Comparison of ENCODE assay signal across 11 cellular contexts in genomic region chr16:83137894-83138293, GRCh38.
DNase-seq lines count a peak whose midpoint lies in the region; ATAC-seq and TF ChIP-seq lines count a peak whose summit lies in the region.
"Had no signal": no experiment of that assay in that cellular context is flagged by ENCODE, and none has a peak within 500 bp of the region (broad histone marks: within the 10 kb centered on the region; RNA-seq: fewer than 3 reads in every experiment).

No MANE protein-coding gene starts in this region.

- peaks cover 16 to 54% (median 46%) of the 10 kb centered on the region in 10 experiments; a peak in 18 of 20 replicates for H3K4me1 ChIP-seq in BLaER1 treated with 17β-estradiol and CSF1 and Interleukin-3, amounts not matched to agents 10 nM and 100 nM
- H3K4me1 ChIP-seq in Karpas-422 (ENCODE audit: low read length): peaks cover 49% of the 10 kb centered on the region

- H3K79me2 ChIP-seq in Karpas-422 (ENCODE audit: low read length): no peaks in the 10 kb centered on the region

- H3K27ac Mint-ChIP-seq in chondrocyte (ENCODE audit: unreplicated experiment) (peak overlapping the region; percentile 78), osteocyte (ENCODE audit: unreplicated experiment) (peak overlapping the region; percentile 87)

- H3K27ac ChIP-seq in BLaER1 treated with 17β-estradiol and CSF1 and Interleukin-3, amounts not matched to agents 10 nM and 100 nM: peak overlapping the region in 4 of 11 experiments; percentile 62 to 68 (median 63); a peak in 8 of 22 replicates
- H3K27ac ChIP-seq in Karpas-422 (ENCODE audit: low read length): no peak overlapping the region
- H3K27ac ChIP-seq: WERI-Rb-1 had no signal

- no peaks in the 10 kb centered on the region for H3K27me3 Mint-ChIP-seq in chondrocyte (ENCODE audit: low read depth)
- H3K27me3 Mint-ChIP-seq in osteocyte (ENCODE audit: unreplicated experiment): no peaks in the 10 kb centered on the region

- no peaks in the 10 kb centered on the region for H3K36me3 Mint-ChIP-seq in chondrocyte (ENCODE audit: low read depth)
- no peaks in the 10 kb centered on the region for H3K36me3 Mint-ChIP-seq in osteocyte (ENCODE audit: unreplicated experiment)

- peaks cover 12% of the 10 kb centered on the region for H3K4me1 Mint-ChIP-seq in chondrocyte (ENCODE audit: low read depth)
- H3K4me1 Mint-ChIP-seq in osteocyte (ENCODE audit: unreplicated experiment): peaks cover 25% of the 10 kb centered on the region

- H3K4me3 ChIP-seq in BLaER1 treated with 17β-estradiol and CSF1 and Interleukin-3, amounts not matched to agents 10 nM and 100 nM: peak overlapping the region in 8 of 10 experiments; percentile 8 to 48 (median 28); a peak in 12 of 20 replicates
- H3K4me3 ChIP-seq in Karpas-422 (ENCODE audit: low read length): peak overlapping the region; percentile 52

- H4K20me1 ChIP-seq in BLaER1 treated with 17β-estradiol and CSF1 and Interleukin-3, amounts not matched to agents 10 nM and 100 nM: peaks cover 0 to 53% (median 6%) of the 10 kb centered on the region in 11 experiments; a peak in 10 of 22 replicates
- H4K20me1 ChIP-seq in Karpas-422 (ENCODE audit: insufficient read depth, low read depth, low read length): no peaks in the 10 kb centered on the region

- H3K9me3 Mint-ChIP-seq in chondrocyte (ENCODE audit: low read depth): no peaks in the 10 kb centered on the region
- no peaks in the 10 kb centered on the region for H3K9me3 Mint-ChIP-seq in osteocyte (ENCODE audit: unreplicated experiment)

- H3K27me3 ChIP-seq in BLaER1 treated with 17β-estradiol and CSF1 and Interleukin-3, amounts not matched to agents 10 nM and 100 nM: peaks cover 0 to 100% (median 0%) of the 10 kb centered on the region in 11 experiments; a peak in 11 of 22 replicates
- H3K27me3 ChIP-seq in Karpas-422 (ENCODE audit: low read length): no peaks in the 10 kb centered on the region

- H3K9me2 ChIP-seq in Karpas-422 (replicated peaks; ENCODE audit: insufficient read depth, low read length): no peaks in the 10 kb centered on the region

- H3K9me3 ChIP-seq in BLaER1 treated with 17β-estradiol and CSF1 and Interleukin-3, amounts not matched to agents 10 nM and 100 nM (replicated peaks in 1 of 11): peaks cover 0 to 9% (median 0%) of the 10 kb centered on the region in 11 experiments; a peak in 4 of 22 replicates
- H3K9me3 ChIP-seq in Karpas-422 (ENCODE audit: low read length): no peaks in the 10 kb centered on the region

- H3K4me3 Mint-ChIP-seq in chondrocyte (ENCODE audit: unreplicated experiment): peak overlapping the region; percentile 70
- peak overlapping the region; percentile 74 for H3K4me3 Mint-ChIP-seq in osteocyte (ENCODE audit: unreplicated experiment)

- TF ChIP-seq CTCF in chondrocyte (IDR thresholded peaks at IDR 0.05) (no peak), osteocyte (IDR thresholded peaks at IDR 0.05) (no peak)

- H2AFZ ChIP-seq in Karpas-422 (ENCODE audit: low read length): no peak overlapping the region

- no peak for DNase-seq in Karpas-422
- DNase-seq in chondrocyte (ENCODE audit: low spot score): no peak
- DNase-seq in osteocyte (ENCODE audit: extremely low spot score, unreplicated experiment): no peak
- DNase-seq in AML-193 (lab: John Stamatoyannopoulos, UW): no peak
- no peak for DNase-seq in medulla oblongata (ENCODE audit: extremely low spot score)
- DNase-seq in ecto neural progenitor cell (ENCODE audit: low spot score): no peak
- DNase-seq: activated effector memory CD4-positive, alpha-beta T cell treated with Interleukin-2 at 50 U/mL for 16 hours; effector CD4-positive, alpha-beta T cell; WERI-Rb-1 had no signal

- no peak for ATAC-seq in GM18870 (IDR thresholded peaks at IDR 0.05; ENCODE audit: unreplicated experiment)

- peak overlapping the region in 6 of 11 experiments; percentile 2 to 71 (median 57); a peak in 9 of 22 replicates for H3K9ac ChIP-seq in BLaER1 treated with 17β-estradiol and CSF1 and Interleukin-3, amounts not matched to agents 10 nM and 100 nM
- peak overlapping the region; percentile 25 for H3K9ac ChIP-seq in Karpas-422 (ENCODE audit: low read length)

- peak overlapping the region; percentile 65 to 94 (median 83) for H3K4me2 ChIP-seq in BLaER1 treated with 17β-estradiol and CSF1 and Interleukin-3, amounts not matched to agents 10 nM and 100 nM
- H3K4me2 ChIP-seq in Karpas-422 (ENCODE audit: low read depth, low read length, poor library complexity, severe bottlenecking): peak overlapping the region; percentile 63

- H3K36me3 ChIP-seq in BLaER1 treated with 17β-estradiol and CSF1 and Interleukin-3, amounts not matched to agents 10 nM and 100 nM: no peaks in the 10 kb centered on the region
- no peaks in the 10 kb centered on the region for H3K36me3 ChIP-seq in Karpas-422 (ENCODE audit: insufficient read depth, low read length)
- H3K36me3 ChIP-seq: WERI-Rb-1 had no signal
